Comparison of ENCODE assay signal across 22 cellular contexts in the genomic region with DNA sequence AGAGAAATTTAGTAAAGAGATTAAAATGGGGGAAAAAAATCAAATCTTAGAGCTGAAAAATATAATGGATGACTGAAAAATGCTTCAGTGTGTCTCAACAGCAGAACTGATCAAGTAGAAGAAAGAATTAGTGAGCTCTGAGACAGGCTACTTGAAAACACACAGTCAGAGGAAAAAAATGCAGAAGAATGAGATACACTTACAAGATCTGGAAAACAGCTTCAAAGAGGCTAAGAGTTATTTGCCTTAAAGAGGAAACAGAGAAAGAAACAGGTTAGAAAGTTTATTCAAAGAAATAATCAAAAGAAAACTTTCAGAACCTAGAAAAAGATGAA.
DNase-seq lines count a peak whose midpoint lies in the region; ATAC-seq, FAIRE-seq and TF ChIP-seq lines count a peak whose summit lies in the region.
"Had no signal": no experiment of that assay in that cellular context is flagged by ENCODE, and none has a peak within 500 bp of the region (broad histone marks: within the 10 kb centered on the region; RNA-seq: fewer than 3 reads in every experiment).

No MANE protein-coding gene starts in this region.

- DNase-seq in Caco-2, result no peak
- no peak for DNase-seq in H54 (ENCODE audit: insufficient read length, low spot score)
- peak; percentile 1 for DNase-seq in astrocyte of the spinal cord (ENCODE audit: low read depth, low spot score)
- DNase-seq in fibroblast of the aortic adventitia (ENCODE audit: low read depth), result peak; percentile 4
- DNase-seq in occipital lobe (lab: John Stamatoyannopoulos, UW), result no peak
- no peak for DNase-seq in naive thymus-derived CD4-positive, alpha-beta T cell
- DNase-seq in SIG-M5 treated with dmso at 0.1 percent for 504 hours (lab: John Stamatoyannopoulos, UW; ENCODE audit: unreplicated experiment), result no peak
- DNase-seq: activated CD4-positive, alpha-beta T cell treated with anti-CD3 and anti-CD28 coated beads, Interleukin-2, amount 50 U/mL, for 4 hours; cerebellar nuclear complex; hypothalamus; NCI-H446; NCI-H774; right cardiac atrium; stimulated activated CD4-positive, alpha-beta T cell treated with anti-CD3 and anti-CD28 coated beads, Interleukin-12 subunit alpha, Interleukin-12 subunit beta, amount 100 ng/mL, for 4 hours; stimulated activated CD4-positive, alpha-beta T cell treated with anti-CD3 and anti-CD28 coated beads, Interleukin-4, amount 100 ng/mL, for 1 hour had no signal

- TF ChIP-seq CTCF in Caco-2 (IDR thresholded peaks at IDR 0.05; ENCODE audit: insufficient read depth in 1 of 2, low read depth in 1 of 2, low read length in 1 of 2, severe bottlenecking in 1 of 2, unreplicated experiment in 1 of 2) (no peak), astrocyte of the spinal cord (IDR thresholded peaks at IDR 0.05; ENCODE audit: low read depth, low read length) (no peak), fibroblast of the aortic adventitia (IDR thresholded peaks at IDR 0.05; ENCODE audit: insufficient read depth, low read length) (no peak)

- H3K4me3 ChIP-seq in Caco-2 (ENCODE audit: low read depth, low read length) (no peak overlapping the region), astrocyte of the spinal cord (ENCODE audit: low read depth, low read length) (no peak overlapping the region), fibroblast of the aortic adventitia (ENCODE audit: low read depth, low read length) (no peak overlapping the region)
- no peak overlapping the region for H3K4me3 ChIP-seq in naive thymus-derived CD4-positive, alpha-beta T cell (ENCODE audit: low read length)
- H3K4me3 ChIP-seq: gastroesophageal sphincter had no signal

- peaks cover 18% of the 10 kb centered on the region for H3K9me3 ChIP-seq in Caco-2
- H3K9me3 ChIP-seq in naive thymus-derived CD4-positive, alpha-beta T cell (ENCODE audit: control insufficient read depth in 2 of 3, low read length in 3 of 3), result peaks cover 0 to 15% (median 0%) of the 10 kb centered on the region in 3 experiments
- H3K9me3 ChIP-seq: BE2C had no signal

- H3K36me3 Mint-ChIP-seq in Caco-2 (ENCODE audit: insufficient read depth, unreplicated experiment), result peaks cover 83% of the 10 kb centered on the region
- H3K36me3 Mint-ChIP-seq in naive thymus-derived CD4-positive, alpha-beta T cell, result peaks cover 32 to 82% (median 79%) of the 10 kb centered on the region in 5 donors
- peaks cover 58% of the 10 kb centered on the region for H3K36me3 Mint-ChIP-seq in activated T-helper 17 cell treated with anti-CD3 and anti-CD28 coated beads, Interleukin-2, amount 50 U/mL, for 72 hours (ENCODE audit: low read depth)

- H3K9me3 Mint-ChIP-seq in Caco-2 (ENCODE audit: unreplicated experiment), result peaks cover 33% of the 10 kb centered on the region
- peaks cover 5 to 57% (median 31%) of the 10 kb centered on the region in 11 donors for H3K9me3 Mint-ChIP-seq in naive thymus-derived CD4-positive, alpha-beta T cell
- peaks cover 10% of the 10 kb centered on the region for H3K9me3 Mint-ChIP-seq in activated T-helper 17 cell treated with anti-CD3 and anti-CD28 coated beads, Interleukin-2, amount 50 U/mL, for 72 hours

- H3K27ac Mint-ChIP-seq in Caco-2 (ENCODE audit: unreplicated experiment), result peak overlapping the region; percentile 68
- H3K27ac Mint-ChIP-seq in naive thymus-derived CD4-positive, alpha-beta T cell, result no peak overlapping the region
- no peak overlapping the region for H3K27ac Mint-ChIP-seq in activated T-helper 17 cell treated with anti-CD3 and anti-CD28 coated beads, Interleukin-2, amount 50 U/mL, for 72 hours
- H3K27ac Mint-ChIP-seq: activated naive CD8-positive, alpha-beta T cell; nephron had no signal

- peaks cover 12% of the 10 kb centered on the region for H3K4me1 Mint-ChIP-seq in Caco-2 (ENCODE audit: low read depth, unreplicated experiment)
- no peaks in the 10 kb centered on the region for H3K4me1 Mint-ChIP-seq in naive thymus-derived CD4-positive, alpha-beta T cell
- H3K4me1 Mint-ChIP-seq in activated T-helper 17 cell treated with anti-CD3 and anti-CD28 coated beads, Interleukin-2, amount 50 U/mL, for 72 hours, result peaks cover 6% of the 10 kb centered on the region
- H3K4me1 Mint-ChIP-seq: nephron had no signal

- FAIRE-seq in H54 (lab: Jason Lieb, UNC), result peak; percentile 70
- FAIRE-seq: HTR-8/SVneo, islet of Langerhans had no signal

- H3K36me3 ChIP-seq in Caco-2 (ENCODE audit: control insufficient read depth, insufficient read depth, low read length), result peaks cover 1% of the 10 kb centered on the region; the same call in 1 of the 2 replicates
- peaks cover 5 to 58% (median 10%) of the 10 kb centered on the region in 3 experiments for H3K36me3 ChIP-seq in naive thymus-derived CD4-positive, alpha-beta T cell (ENCODE audit: control insufficient read depth in 2 of 3, insufficient read depth in 3 of 3, low read length in 3 of 3)

- no peaks in the 10 kb centered on the region for H3K27me3 Mint-ChIP-seq in Caco-2 (ENCODE audit: insufficient read depth, unreplicated experiment)
- no peaks in the 10 kb centered on the region for H3K27me3 Mint-ChIP-seq in naive thymus-derived CD4-positive, alpha-beta T cell
- H3K27me3 Mint-ChIP-seq in activated T-helper 17 cell treated with anti-CD3 and anti-CD28 coated beads, Interleukin-2, amount 50 U/mL, for 72 hours, result no peaks in the 10 kb centered on the region
- H3K27me3 Mint-ChIP-seq: activated naive CD8-positive, alpha-beta T cell had no signal

- in situ Hi-C loops in astrocyte of the spinal cord (cut with HindIII; ENCODE audit: low sequenced_read_pairs), result no loop called here

- intact Hi-C loops in Caco-2 (cut with micrococcal nuclease; ENCODE audit: unreplicated experiment), result loop anchor here (1.0 to 2.0 kb wide), 2 partner anchors 101 to 362 kb away; a partner anchor contains a TSS
- intact Hi-C loops in naive thymus-derived CD4-positive, alpha-beta T cell (cut with micrococcal nuclease), result no loop called here

- POLR2A ChIA-PET in Caco-2 (lab: Charles Lee), result no interaction called here
- POLR2A ChIA-PET in naive thymus-derived CD4-positive, alpha-beta T cell (lab: Charles Lee), result no interaction called here

- H3K27me3 ChIP-seq in Caco-2 (replicated peaks; ENCODE audit: control insufficient read depth, insufficient read depth, low read length), result no peaks in the 10 kb centered on the region
- H3K27me3 ChIP-seq in naive thymus-derived CD4-positive, alpha-beta T cell (ENCODE audit: control insufficient read depth in 2 of 2, insufficient read depth in 2 of 2, low read length in 2 of 2), result no peaks in the 10 kb centered on the region
- H3K27me3 ChIP-seq: BE2C, gastroesophageal sphincter had no signal

- TF ChIP-seq POLR2A in H54 (IDR thresholded peaks at IDR 0.05; ENCODE audit: low read depth, low read length), result no peak

- ATAC-seq in naive thymus-derived CD4-positive, alpha-beta T cell, result no peak
- ATAC-seq in activated T-helper 17 cell treated with anti-CD3 and anti-CD28 coated beads, Interleukin-2, amount 50 U/mL, for 72 hours (replicated peaks), result no peak
- ATAC-seq: gastroesophageal sphincter, right cardiac atrium had no signal

- CTCF ChIA-PET in Caco-2 (lab: Charles Lee), result no interaction called here
- CTCF ChIA-PET in naive thymus-derived CD4-positive, alpha-beta T cell (lab: Charles Lee), result no interaction called here

- BruUV-seq in Caco-2 (replicated peaks; lab: Mats Ljungman, UMichigan), result no TSS peak

- H3K4me3 Mint-ChIP-seq in Caco-2 (ENCODE audit: unreplicated experiment), result no peak overlapping the region
- no peak overlapping the region for H3K4me3 Mint-ChIP-seq in naive thymus-derived CD4-positive, alpha-beta T cell
- H3K4me3 Mint-ChIP-seq in activated T-helper 17 cell treated with anti-CD3 and anti-CD28 coated beads, Interleukin-2, amount 50 U/mL, for 72 hours, result no peak overlapping the region
- H3K4me3 Mint-ChIP-seq: activated naive CD8-positive, alpha-beta T cell; nephron had no signal

- H3K27ac ChIP-seq in naive thymus-derived CD4-positive, alpha-beta T cell (ENCODE audit: low read depth, low read length), result no peak overlapping the region
- H3K27ac ChIP-seq: gastroesophageal sphincter had no signal

- no peaks in the 10 kb centered on the region for H3K4me1 ChIP-seq in Caco-2
- no peaks in the 10 kb centered on the region for H3K4me1 ChIP-seq in naive thymus-derived CD4-positive, alpha-beta T cell (ENCODE audit: control insufficient read depth in 2 of 2, insufficient read depth in 2 of 2, low read length in 2 of 2)
- H3K4me1 ChIP-seq: BE2C, gastroesophageal sphincter had no signal

Comparison
In these comparisons a context has a peak if more than half of its experiments do, and no peak if none do; other contexts are left out.
1. DNase-seq: peak in astrocyte of the spinal cord (single experiment) and fibroblast of the aortic adventitia (single experiment); none in Caco-2 (0 of 2), H54 (single experiment), occipital lobe (single experiment), naive thymus-derived CD4-positive, alpha-beta T cell (0 of 9) and SIG-M5 treated with dmso at 0.1 percent for 504 hours (single experiment).